Comparison of ENCODE assay signal across 10 cellular contexts in genomic region chr12:93427779-93428564, GRCh38. TPM values are rescaled to one million over a fixed set of nuclear protein-coding genes. Genes with fewer than 3 reads are reported as not detected.
DNase-seq lines count a peak whose midpoint lies in the region; ATAC-seq and TF ChIP-seq lines count a peak whose summit lies in the region.
"Had no signal": no experiment of that assay in that cellular context is flagged by ENCODE, and none has a peak within 500 bp of the region (broad histone marks: within the 10 kb centered on the region; RNA-seq: fewer than 3 reads in every experiment).

No MANE protein-coding gene starts in this region.

- H4K20me1 ChIP-seq in osteoblast (ENCODE audit: insufficient read depth, low read length): peaks cover 41% of the 10 kb centered on the region

- DNase-seq in CD4-positive, alpha-beta memory T cell: no peak
- peak in 40 of 76 experiments; percentile 8 to 55 (median 29) for DNase-seq in HUDEP-2 (lab: John Stamatoyannopoulos, UW; ENCODE audit: unreplicated experiment in 76 of 76)
- no peak for DNase-seq in epithelial cell of prostate (ENCODE audit: low read depth, low spot score)
- DNase-seq in osteoblast (ENCODE audit: insufficient read length, low spot score, missing footprints): no peak
- DNase-seq in NCI-H1048 (lab: John Stamatoyannopoulos, UW): no peak
- no peak for DNase-seq in SW480 (ENCODE audit: low spot score)
- DNase-seq: activated CD4-positive, alpha-beta T cell treated with anti-CD3 and anti-CD28 coated beads, Interleukin-2, amount 10 ng/mL, durations not matched to agents 7 days and 5 days; glutamatergic neuron had no signal

- peak overlapping the region in 6 of 8 donors; percentile 21 to 75 (median 38) for H3K4me3 Mint-ChIP-seq in CD4-positive, alpha-beta memory T cell
- H3K4me3 Mint-ChIP-seq: activated CD4-positive, alpha-beta T cell treated with anti-CD3 and anti-CD28 coated beads, Interleukin-2, amount 10 ng/mL, durations not matched to agents 7 days and 5 days had no signal

- H2AFZ ChIP-seq in osteoblast (ENCODE audit: low read length): no peak overlapping the region

- intact Hi-C loops in CD4-positive, alpha-beta memory T cell (cut with micrococcal nuclease): no loop called here

- H3K79me2 ChIP-seq in osteoblast (ENCODE audit: insufficient read depth, low read length): peaks cover 98% of the 10 kb centered on the region

- H3K27me3 Mint-ChIP-seq in CD4-positive, alpha-beta memory T cell: no peaks in the 10 kb centered on the region
- H3K27me3 Mint-ChIP-seq: activated CD4-positive, alpha-beta T cell treated with anti-CD3 and anti-CD28 coated beads, Interleukin-2, amount 10 ng/mL, durations not matched to agents 7 days and 5 days had no signal

- no peak for ATAC-seq in GM19023 (IDR thresholded peaks at IDR 0.05; ENCODE audit: unreplicated experiment)

- peak overlapping the region; percentile 38 for H3K4me2 ChIP-seq in osteoblast (ENCODE audit: insufficient read depth, low read length)

- no peaks in the 10 kb centered on the region for H3K9me3 Mint-ChIP-seq in CD4-positive, alpha-beta memory T cell
- H3K9me3 Mint-ChIP-seq: activated CD4-positive, alpha-beta T cell treated with anti-CD3 and anti-CD28 coated beads, Interleukin-2, amount 10 ng/mL, durations not matched to agents 7 days and 5 days had no signal

- POLR2A ChIA-PET in CD4-positive, alpha-beta memory T cell (lab: Charles Lee; ENCODE audit: partially characterized antibody): no interaction called here

- no peaks in the 10 kb centered on the region for H3K36me3 Mint-ChIP-seq in CD4-positive, alpha-beta memory T cell

- H3K36me3 ChIP-seq in CD4-positive, alpha-beta memory T cell (ENCODE audit: insufficient read depth, low read length): no peaks in the 10 kb centered on the region
- no peaks in the 10 kb centered on the region for H3K36me3 ChIP-seq in osteoblast (ENCODE audit: insufficient read depth, low read length)

- H3K4me1 Mint-ChIP-seq in CD4-positive, alpha-beta memory T cell: peaks cover 65 to 91% (median 77%) of the 10 kb centered on the region in 4 donors

- no peak overlapping the region for H3K4me3 ChIP-seq in CD4-positive, alpha-beta memory T cell (ENCODE audit: low read length in 2 of 2)
- H3K4me3 ChIP-seq in osteoblast (ENCODE audit: insufficient read depth, low read length): no peak overlapping the region
- H3K4me3 ChIP-seq: lung had no signal

- no peak overlapping the region for H3K27ac ChIP-seq in CD4-positive, alpha-beta memory T cell (ENCODE audit: low read depth, low read length)
- peak overlapping the region; percentile 11 for H3K27ac ChIP-seq in epithelial cell of prostate
- H3K27ac ChIP-seq in osteoblast (ENCODE audit: low read depth, low read length): peak overlapping the region; percentile 4

- peaks cover 95% of the 10 kb centered on the region for H3K4me1 ChIP-seq in CD4-positive, alpha-beta memory T cell (ENCODE audit: insufficient read depth, low read length)
- peaks cover 11% of the 10 kb centered on the region for H3K4me1 ChIP-seq in osteoblast (ENCODE audit: insufficient read depth, low read length)

- no peaks in the 10 kb centered on the region for H3K27me3 ChIP-seq in CD4-positive, alpha-beta memory T cell (ENCODE audit: insufficient read depth, low read length)
- no peaks in the 10 kb centered on the region for H3K27me3 ChIP-seq in osteoblast (ENCODE audit: insufficient read depth, low read length)

- no peaks in the 10 kb centered on the region for H3K9me3 ChIP-seq in CD4-positive, alpha-beta memory T cell (ENCODE audit: control insufficient read depth in 1 of 2, low read length in 2 of 2)
- no peaks in the 10 kb centered on the region for H3K9me3 ChIP-seq in osteoblast (ENCODE audit: low read depth, low read length)

- H3K27ac Mint-ChIP-seq in CD4-positive, alpha-beta memory T cell: peak overlapping the region in 5 of 7 donors; percentile 38 to 75 (median 48)
- H3K27ac Mint-ChIP-seq: activated CD4-positive, alpha-beta T cell treated with anti-CD3 and anti-CD28 coated beads, Interleukin-2, amount 10 ng/mL, durations not matched to agents 7 days and 5 days had no signal

- CTCF ChIA-PET in CD4-positive, alpha-beta memory T cell (lab: Charles Lee; ENCODE audit: partially characterized antibody): interaction anchor here (2.6 to 3.4 kb wide), 2 partner anchors 8 to 10 kb away, joined by 10 to 30 read pairs; no protein-coding TSS in a partner anchor

- TF ChIP-seq CTCF in osteoblast (IDR thresholded peaks at IDR 0.05; ENCODE audit: extremely low read depth, low read depth, low read length): no peak

RNA-seq across cellular contexts. Expression of gene UBE2N, which starts 13.8 kb away (rescaled TPM):
- total RNA-seq in CD4-positive, alpha-beta memory T cell: 10 to 100 TPM; 71.2 to 72.8 TPM
- polyA plus RNA-seq in CD4-positive, alpha-beta memory T cell: 100 to 1,000 TPM; 199 to 227 TPM
- 44.2 and 53.0 TPM in 2 replicates for total RNA-seq in osteoblast

RNA-seq across cellular contexts. Expression of gene MRPL42, which starts 39.3 kb away (rescaled TPM):
- total RNA-seq in CD4-positive, alpha-beta memory T cell: 10 to 100 TPM; 40.1 to 43.2 TPM
- polyA plus RNA-seq in CD4-positive, alpha-beta memory T cell: 10 to 100 TPM; 75.7 to 92.8 TPM
- total RNA-seq in osteoblast: 26.5 and 29.0 TPM in 2 replicates

RNA-seq across cellular contexts. Expression of gene NUDT4, which starts 50.2 kb away (rescaled TPM):
- total RNA-seq in CD4-positive, alpha-beta memory T cell: 10 to 100 TPM; 41.8 to 45.2 TPM
- 10 to 100 TPM; 39.3 to 49.6 TPM for polyA plus RNA-seq in CD4-positive, alpha-beta memory T cell
- total RNA-seq in osteoblast: 138 and 145 TPM in 2 replicates

Comparison
In these comparisons a context has a peak if more than half of its experiments do, and no peak if none do; other contexts are left out.
1. DNase-seq: peak in HUDEP-2 (40 of 76); none in CD4-positive, alpha-beta memory T cell (0 of 5), epithelial cell of prostate (single experiment), osteoblast (single experiment), NCI-H1048 (single experiment) and SW480 (single experiment).